11 cellular contexts compared by ENCODE assay signal in the genomic region with DNA sequence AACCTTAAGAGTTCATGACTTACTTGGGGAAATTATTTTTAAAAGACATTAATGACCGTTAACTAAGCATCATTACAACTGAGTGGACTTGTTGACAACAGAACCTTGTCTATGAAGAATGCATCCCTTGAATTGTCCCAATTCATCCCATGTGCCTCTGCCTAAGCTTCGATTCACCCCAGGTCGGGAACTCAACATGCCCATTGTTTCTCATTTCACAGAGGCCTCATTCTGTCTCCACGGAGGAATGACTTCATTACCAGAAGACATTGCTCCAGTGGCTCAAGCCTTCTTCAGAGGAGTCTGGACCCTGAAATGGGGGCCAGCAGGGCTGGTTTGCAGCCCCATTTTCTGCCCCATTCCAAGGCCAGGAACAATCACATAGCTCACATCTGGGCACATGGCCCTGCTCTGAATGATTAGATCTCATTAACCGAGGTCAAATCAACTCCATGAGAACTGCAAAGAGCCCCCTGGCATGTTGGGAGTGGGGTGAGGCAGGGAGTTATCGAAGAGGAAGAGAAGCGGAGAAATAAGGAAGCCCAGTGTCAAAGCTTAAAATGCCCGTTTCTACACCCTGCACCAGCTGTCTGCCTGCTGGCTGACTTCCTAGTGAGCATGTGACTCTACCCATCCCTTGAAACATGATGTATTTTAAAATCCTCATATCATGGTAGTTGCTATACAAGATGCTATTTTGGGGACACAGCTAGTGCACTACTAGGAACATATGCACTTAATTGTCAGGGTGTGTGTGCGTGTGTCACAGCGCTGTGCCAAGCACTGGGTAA.
DNase-seq lines count a peak whose midpoint lies in the region; ATAC-seq and TF ChIP-seq lines count a peak whose summit lies in the region.
"Had no signal": no experiment of that assay in that cellular context is flagged by ENCODE, and none has a peak within 500 bp of the region (broad histone marks: within the 10 kb centered on the region; RNA-seq: fewer than 3 reads in every experiment).

No MANE protein-coding gene starts in this region.

- no peaks in the 10 kb centered on the region for H4K20me1 ChIP-seq in Loucy (ENCODE audit: insufficient read depth, low read length, poor library complexity, severe bottlenecking)

- H3K36me3 Mint-ChIP-seq in brain: peaks cover 17% of the 10 kb centered on the region

- H3K4me3 ChIP-seq in Loucy (ENCODE audit: low read length, poor library complexity, severe bottlenecking) (peak overlapping the region; percentile 92), mucosa of descending colon (no peak overlapping the region), thoracic aorta (peak overlapping the region; percentile 17)

- peak overlapping the region; percentile 87 for H3K4me2 ChIP-seq in Loucy (ENCODE audit: low read depth, low read length, poor library complexity, severe bottlenecking)

- H3K27me3 ChIP-seq in Loucy (ENCODE audit: insufficient read depth, low read length, poor library complexity, severe bottlenecking): no peaks in the 10 kb centered on the region
- H3K27me3 ChIP-seq in thoracic aorta (replicated peaks; ENCODE audit: insufficient read depth): no peaks in the 10 kb centered on the region

- no peaks in the 10 kb centered on the region for H3F3A ChIP-seq in Loucy (ENCODE audit: low read depth)

- peaks cover 36% of the 10 kb centered on the region for H3K79me2 ChIP-seq in Loucy (ENCODE audit: insufficient read depth, low read length)

- H3K36me3 ChIP-seq in Loucy (ENCODE audit: insufficient read depth, low read length): no peaks in the 10 kb centered on the region
- H3K36me3 ChIP-seq in mucosa of descending colon (ENCODE audit: low read depth): no peaks in the 10 kb centered on the region
- H3K36me3 ChIP-seq in thoracic aorta: no peaks in the 10 kb centered on the region

- intact Hi-C loops in mucosa of descending colon (cut with DNase I, micrococcal nuclease): no loop called here

- H3K27ac Mint-ChIP-seq in brain: peak overlapping the region in 4 of 5 experiments; percentile 58 to 80 (median 64)
- H3K27ac Mint-ChIP-seq: activated CD4-positive, alpha-beta T cell treated with anti-CD3 and anti-CD28 coated beads, Interleukin-2, amount 10 ng/mL, durations not matched to agents 7 days and 5 days had no signal

- peaks cover 88% of the 10 kb centered on the region for H3K4me1 Mint-ChIP-seq in brain

- TF ChIP-seq CTCF in Loucy (conservative IDR thresholded peaks at IDR 0.05; ENCODE audit: low read length) (no peak), brain (conservative IDR thresholded peaks at IDR 0.05) (no peak), mucosa of descending colon (IDR thresholded peaks at IDR 0.05) (no peak), thoracic aorta (IDR thresholded peaks at IDR 0.05) (no peak)

- H3K27me3 Mint-ChIP-seq in brain: peaks cover 3% of the 10 kb centered on the region

- no peaks in the 10 kb centered on the region for H3K9me3 ChIP-seq in Loucy (ENCODE audit: insufficient read depth, low read depth, low read length)
- H3K9me3 ChIP-seq in mucosa of descending colon: no peaks in the 10 kb centered on the region
- no peaks in the 10 kb centered on the region for H3K9me3 ChIP-seq in thoracic aorta

- peak overlapping the region; percentile 8; the same call in 1 of the 2 replicates for H2AFZ ChIP-seq in Loucy (ENCODE audit: low read length)

- peak overlapping the region; percentile 82 for H3K9ac ChIP-seq in Loucy (ENCODE audit: low read depth, low read length, poor library complexity, severe bottlenecking)

- H3K4me3 Mint-ChIP-seq in brain: peak overlapping the region in 1 of 5 experiments; percentile 24

- no peaks in the 10 kb centered on the region for H3K9me2 ChIP-seq in Loucy (replicated peaks; ENCODE audit: low read depth, low read length)

- ATAC-seq in mucosa of descending colon: peak; percentile 10
- ATAC-seq in thoracic aorta (ENCODE audit: insufficient number of reproducible peaks, low FRiP score, low read depth): no peak
- ATAC-seq in left lobe of liver: no peak

- H3K27ac ChIP-seq in thoracic aorta: peak overlapping the region in 1 of 2 donors; percentile 24

- peaks cover 38% of the 10 kb centered on the region for H3K4me1 ChIP-seq in Loucy (ENCODE audit: insufficient read depth, low read length, poor library complexity, severe bottlenecking)
- H3K4me1 ChIP-seq in mucosa of descending colon (ENCODE audit: low read depth): peaks cover 14% of the 10 kb centered on the region
- peaks cover 10 to 38% of the 10 kb centered on the region in 2 donors for H3K4me1 ChIP-seq in thoracic aorta (ENCODE audit: control insufficient read depth in 1 of 2, low read depth in 2 of 2)

- peak in 1 of 3 donors; percentile 34 for DNase-seq in mucosa of descending colon
- no peak for DNase-seq in thoracic aorta (ENCODE audit: low spot score)
- no peak for DNase-seq in AG08395 (ENCODE audit: low spot score)
- no peak for DNase-seq in left lobe of liver (ENCODE audit: low spot score)
- no peak for DNase-seq in SKM-1 (lab: John Stamatoyannopoulos, UW; ENCODE audit: unreplicated experiment)
- DNase-seq: activated CD4-positive, alpha-beta T cell treated with anti-CD3 and anti-CD28 coated beads, Interleukin-2, amount 10 ng/mL, durations not matched to agents 7 days and 5 days; amniotic stem cell; NCI-H1048; small intestine had no signal

- H3K9me3 Mint-ChIP-seq in brain: peaks cover 0 to 4% (median 0%) of the 10 kb centered on the region in 5 experiments
- H3K9me3 Mint-ChIP-seq: activated CD4-positive, alpha-beta T cell treated with anti-CD3 and anti-CD28 coated beads, Interleukin-2, amount 10 ng/mL, durations not matched to agents 7 days and 5 days had no signal
